ENCODE assay signal across 18 cellular contexts in the genomic region with DNA sequence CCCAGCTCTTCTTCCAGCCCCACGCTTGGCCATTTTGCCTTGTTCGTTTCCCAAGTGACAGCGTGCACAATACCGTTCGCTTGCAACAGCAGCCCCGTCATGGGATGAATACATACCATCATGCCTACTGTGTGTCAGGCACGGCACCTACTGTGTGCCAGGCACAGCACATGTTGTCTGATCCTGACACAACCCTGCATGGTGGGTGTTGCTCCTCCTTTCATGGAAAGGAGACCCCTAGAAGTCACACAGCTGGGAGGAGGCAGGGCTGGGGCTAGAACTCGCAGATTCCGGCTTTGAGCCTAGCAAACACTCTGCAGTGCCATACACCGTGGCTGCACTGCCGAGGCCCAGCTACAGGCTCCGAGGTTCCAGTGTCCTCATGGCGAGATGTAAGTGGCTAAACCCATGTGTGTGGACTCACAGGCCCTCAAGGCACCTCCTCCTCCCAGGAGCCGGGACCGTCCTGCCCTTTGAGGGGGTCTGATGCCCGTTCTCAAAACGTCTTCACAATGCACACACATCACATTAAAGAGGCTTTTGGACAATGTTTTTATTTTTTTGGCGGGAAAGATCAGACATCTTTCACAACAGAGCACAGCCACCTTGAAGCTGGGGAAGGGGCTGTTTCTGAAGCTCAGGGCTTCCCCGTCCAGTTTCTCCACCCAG.
DNase-seq lines count a peak whose midpoint lies in the region; ATAC-seq and TF ChIP-seq lines count a peak whose summit lies in the region.
"Had no signal": no experiment of that assay in that cellular context is flagged by ENCODE, and none has a peak within 500 bp of the region (broad histone marks: within the 10 kb centered on the region; RNA-seq: fewer than 3 reads in every experiment).

No MANE protein-coding gene starts in this region.

- ATAC-seq in aorta (ENCODE audit: low FRiP score), result no peak
- ATAC-seq in natural killer cell, result no peak
- ATAC-seq: activated T-cell treated with anti-CD3 and anti-CD28 coated beads, Interleukin-2, amount 50 U/mL, for 4 hours had no signal

- WGBS in trophoblast cell (ENCODE audit: extremely low coverage, insufficient coverage, insufficient read length), result no CpG with 5 or more reads among the region's 19 CpGs
- 86% methylated on average over 19 of the region's 19 CpGs for WGBS in aorta, 2 donors

- no peak overlapping the region for H3K27ac Mint-ChIP-seq in natural killer cell
- H3K27ac Mint-ChIP-seq: T-helper 1 cell treated with Interleukin-12 subunit alpha and Interleukin-12 subunit beta and Interleukin-4 antibody, amounts not matched to agents 30 μg/mL and 1 μg/mL, for 36 hours had no signal

- H3K9me3 ChIP-seq in left ventricle myocardium inferior (replicated peaks) (peaks cover 9% of the 10 kb centered on the region), trophoblast cell (ENCODE audit: insufficient read depth, low read depth, low read length) (peaks cover 6% of the 10 kb centered on the region), aorta (ENCODE audit: control insufficient read depth, low read length) (no peaks in the 10 kb centered on the region)
- H3K9me3 ChIP-seq: colonic mucosa had no signal

- no peak overlapping the region for H3K23ac ChIP-seq in trophoblast cell (ENCODE audit: low read length)

- no peaks in the 10 kb centered on the region for H3K9me3 Mint-ChIP-seq in natural killer cell
- H3K9me3 Mint-ChIP-seq: activated T-cell treated with anti-CD3 and anti-CD28 coated beads, Interleukin-2, amount 50 U/mL, for 4 hours had no signal

- H3K4me3 ChIP-seq in left ventricle myocardium inferior, result no peak overlapping the region
- H3K4me3 ChIP-seq in trophoblast cell (ENCODE audit: low read depth, low read length), result no peak overlapping the region
- H3K4me3 ChIP-seq in aorta (ENCODE audit: low read length in 2 of 2), result no peak overlapping the region
- H3K4me3 ChIP-seq: colonic mucosa, esophagus squamous epithelium, PC-9 had no signal

- H3K4ac ChIP-seq in trophoblast cell (ENCODE audit: low read depth, low read length), result peak overlapping the region; percentile 71

- H3K79me1 ChIP-seq in trophoblast cell (ENCODE audit: low read length), result peaks cover 65% of the 10 kb centered on the region

- no peak for TF ChIP-seq CTCF in left ventricle myocardium inferior (IDR thresholded peaks at IDR 0.05; ENCODE audit: borderline replicate concordance)
- TF ChIP-seq CTCF in natural killer cell (IDR thresholded peaks at IDR 0.05), result no peak

- no peak overlapping the region for H4K12ac ChIP-seq in trophoblast cell (ENCODE audit: low read depth, low read length)

- peak overlapping the region; percentile 88 for H3K14ac ChIP-seq in trophoblast cell (ENCODE audit: low read length)

- H3K4me1 ChIP-seq in left ventricle myocardium inferior (peaks cover 85% of the 10 kb centered on the region), trophoblast cell (ENCODE audit: control insufficient read depth in 1 of 2, insufficient read depth in 2 of 2, low read length in 2 of 2) (peaks cover 31 to 48% of the 10 kb centered on the region in 2 experiments), aorta (ENCODE audit: control insufficient read depth in 1 of 2, insufficient read depth in 2 of 2, low read length in 2 of 2) (no peaks in the 10 kb centered on the region)

- no peak overlapping the region for H2AFZ ChIP-seq in trophoblast cell (ENCODE audit: insufficient read depth, low read length, poor library complexity)
- H2AFZ ChIP-seq: PC-9 had no signal

- peak overlapping the region; percentile 69 for H4K8ac ChIP-seq in trophoblast cell (ENCODE audit: low read depth, low read length)

- peak overlapping the region; percentile 98 for H2BK12ac ChIP-seq in trophoblast cell (ENCODE audit: low read length)

- H3K36me3 ChIP-seq in left ventricle myocardium inferior, result no peaks in the 10 kb centered on the region
- no peaks in the 10 kb centered on the region for H3K36me3 ChIP-seq in trophoblast cell (ENCODE audit: control insufficient read depth in 1 of 2, insufficient read depth in 2 of 2, low read length in 2 of 2)
- H3K36me3 ChIP-seq in aorta (ENCODE audit: control insufficient read depth in 1 of 2, insufficient read depth in 2 of 2, low read length in 1 of 2), result no peaks in the 10 kb centered on the region
- H3K36me3 ChIP-seq: colonic mucosa, esophagus squamous epithelium had no signal

- peak overlapping the region; percentile 87 for H2BK5ac ChIP-seq in trophoblast cell (ENCODE audit: low read depth, low read length, poor library complexity)

- peaks cover 0 to 6% of the 10 kb centered on the region in 2 donors for H3K27me3 Mint-ChIP-seq in natural killer cell (ENCODE audit: low read depth in 2 of 2)

- H3K79me2 ChIP-seq in trophoblast cell (ENCODE audit: control insufficient read depth, insufficient read depth, low read length, poor library complexity), result peaks cover 20% of the 10 kb centered on the region

- H3K9ac ChIP-seq in trophoblast cell (ENCODE audit: low read length), result no peak overlapping the region

- no peak overlapping the region for H3K4me2 ChIP-seq in trophoblast cell (ENCODE audit: low read length)

- no peak overlapping the region for H3K4me3 Mint-ChIP-seq in natural killer cell
- H3K4me3 Mint-ChIP-seq: activated T-cell treated with anti-CD3 and anti-CD28 coated beads, Interleukin-2, amount 50 U/mL, for 4 hours; T-helper 1 cell treated with Interleukin-12 subunit alpha and Interleukin-12 subunit beta and Interleukin-4 antibody, amounts not matched to agents 30 μg/mL and 1 μg/mL, for 36 hours had no signal

- H3K27ac ChIP-seq in left ventricle myocardium inferior (replicated peaks) (peak overlapping the region; percentile 74), trophoblast cell (ENCODE audit: low read depth, low read length) (peak overlapping the region; percentile 95), aorta (ENCODE audit: low read depth in 1 of 2, low read length in 2 of 2) (peak overlapping the region in 1 of 2 donors; percentile 15)
- H3K27ac ChIP-seq: colonic mucosa had no signal

- peak; percentile 34 for DNase-seq in activated effector memory CD4-positive, alpha-beta T cell treated with anti-CD3 and anti-CD28 coated beads, Interleukin-2, amount 50 U/mL, for 16 hours
- no peak for DNase-seq in activated effector memory CD4-positive, alpha-beta T cell treated with Interleukin-2 at 50 U/mL for 16 hours
- DNase-seq in left ventricle myocardium inferior (peak; percentile 13), trophoblast cell (no peak), aorta (peak; percentile 37 to 49), natural killer cell (no peak), MV-4-11 (lab: John Stamatoyannopoulos, UW) (no peak), DMS153 (lab: John Stamatoyannopoulos, UW) (no peak)
- DNase-seq: 8988T; activated CD4-positive, alpha-beta T cell treated with anti-CD3 and anti-CD28 coated beads for 4 hours; activated T-cell treated with anti-CD3 and anti-CD28 coated beads, Interleukin-2, amount 50 U/mL, for 4 hours; colonic mucosa; esophagus squamous epithelium; NCI-H1694 treated with DMSO at 0.1 percent for 48 hours; NCI-H510A; PC-9; stimulated activated CD4-positive, alpha-beta T cell treated with anti-CD3 and anti-CD28 coated beads, Interleukin-15, amount 100 ng/mL, for 24 hours had no signal

- H3K27me3 ChIP-seq in left ventricle myocardium inferior (ENCODE audit: low read depth) (no peaks in the 10 kb centered on the region), trophoblast cell (ENCODE audit: insufficient read depth, low read length) (no peaks in the 10 kb centered on the region), aorta (ENCODE audit: control insufficient read depth in 1 of 2, insufficient read depth in 2 of 2, low read length in 1 of 2) (no peaks in the 10 kb centered on the region)
- H3K27me3 ChIP-seq: colonic mucosa, esophagus squamous epithelium had no signal

- peak overlapping the region; percentile 94 for H2AK5ac ChIP-seq in trophoblast cell (ENCODE audit: low read length)

- peak overlapping the region; percentile 93 for H4K91ac ChIP-seq in trophoblast cell (ENCODE audit: low read depth, low read length)

- peak overlapping the region; percentile 81 for H2BK120ac ChIP-seq in trophoblast cell (ENCODE audit: insufficient read depth, low read length, poor library complexity)

- H3K36me3 Mint-ChIP-seq in natural killer cell, result no peaks in the 10 kb centered on the region

- H3K18ac ChIP-seq in trophoblast cell (ENCODE audit: low read length), result peak overlapping the region; percentile 95

- peaks cover 0 to 23% of the 10 kb centered on the region in 2 donors for H3K4me1 Mint-ChIP-seq in natural killer cell

- intact Hi-C loops in left ventricle myocardium inferior (cut with micrococcal nuclease), result no loop called here
- intact Hi-C loops in aorta (cut with DNase I), result no loop called here
- intact Hi-C loops in natural killer cell (cut with micrococcal nuclease), result no loop called here

Comparison
In these comparisons a context has a peak if more than half of its experiments do, and no peak if none do; other contexts are left out.
1. DNase-seq: peak in activated effector memory CD4-positive, alpha-beta T cell treated with anti-CD3 and anti-CD28 coated beads, Interleukin-2, amount 50 U/mL, for 16 hours (single experiment), left ventricle myocardium inferior (single experiment) and aorta (2 of 2); none in activated effector memory CD4-positive, alpha-beta T cell treated with Interleukin-2 at 50 U/mL for 16 hours (single experiment), trophoblast cell (0 of 2), natural killer cell (single experiment), MV-4-11 (single experiment) and DMS153 (single experiment).